Comparison of ENCODE assay signal across 22 cellular contexts in the genomic region with DNA sequence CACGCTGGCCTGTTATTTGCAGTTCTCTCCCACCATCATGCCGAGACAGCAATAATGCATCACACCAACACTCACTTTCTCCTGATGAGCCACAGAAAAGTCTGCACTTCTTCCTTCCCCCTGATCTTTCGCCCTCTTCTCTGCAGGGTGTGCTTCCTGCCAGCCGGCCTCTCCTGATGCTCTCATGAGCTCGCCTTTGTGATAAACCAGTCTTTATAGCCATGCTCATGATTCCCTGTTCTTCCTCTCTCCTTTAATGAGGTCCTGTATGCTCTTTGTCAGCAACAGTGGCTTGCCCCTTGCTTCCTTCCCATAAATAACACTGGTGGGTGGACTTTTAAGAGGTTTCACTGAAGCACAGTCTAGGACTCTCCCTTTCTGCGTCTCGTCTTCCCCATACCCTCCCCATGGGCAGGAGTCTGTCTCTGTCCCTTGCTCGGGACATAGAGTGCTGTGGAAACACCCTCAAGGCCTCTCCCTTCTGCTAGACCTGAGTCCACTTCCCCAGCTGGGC.
DNase-seq lines count a peak whose midpoint lies in the region; ATAC-seq and TF ChIP-seq lines count a peak whose summit lies in the region.
"Had no signal": no experiment of that assay in that cellular context is flagged by ENCODE, and none has a peak within 500 bp of the region (broad histone marks: within the 10 kb centered on the region; RNA-seq: fewer than 3 reads in every experiment).

No MANE protein-coding gene starts in this region.

- CTCF ChIA-PET in WTC11 (lab: Charles Lee), result interaction anchor here (0.7 to 5.3 kb wide), 8 partner anchors 16 to 267 kb away, joined by 3 to 37 read pairs (median 6); partner anchors contain the start of gene SLC29A3

- no peak overlapping the region for H2AFZ ChIP-seq in parathyroid adenoma
- H2AFZ ChIP-seq: GM23248 had no signal

- TF ChIP-seq POLR2A in sigmoid colon (IDR thresholded peaks at IDR 0.05), result no peak

- H3K27ac ChIP-seq in endodermal cell (ENCODE audit: low read depth, low read length) (peak overlapping the region; percentile 54), parathyroid adenoma (peak overlapping the region; percentile 78), sigmoid colon (no peak overlapping the region)
- H3K27ac ChIP-seq: GM23248, KMS-11 had no signal

- TF ChIP-seq CTCF in WTC11 (IDR thresholded peaks at IDR 0.05) (no peak), endodermal cell (conservative IDR thresholded peaks at IDR 0.05) (no peak), parathyroid adenoma (IDR thresholded peaks at IDR 0.05) (no peak), sigmoid colon (IDR thresholded peaks at IDR 0.05) (no peak)

- peak; percentile 58 for ATAC-seq in WTC11
- ATAC-seq: PC-3, SK-N-SH treated with all-trans-retinoic acid at 6 μM for 48 hours, T-cell had no signal

- DNase-seq in NCI-H2227 (lab: John Stamatoyannopoulos, UW; ENCODE audit: unreplicated experiment) (peak; percentile 52), WTC11 (ENCODE audit: low spot score) (no peak), endodermal cell (no peak), NK-92 (lab: John Stamatoyannopoulos, UW; ENCODE audit: unreplicated experiment) (no peak), sigmoid colon (no peak)
- no peak for DNase-seq in T-helper 2 cell treated with Interferon-gamma antibody and Interleukin-4, amounts not matched to agents 5 μg/mL and 100 μg/mL, for 36 hours (ENCODE audit: low spot score)
- DNase-seq: Caco-2; CD4-positive, alpha-beta T cell; GM23248; MV-4-11; NCI-H1417 treated with DMSO at 0.1 percent for 48 hours; NCI-H187 treated with DMSO at 0.1 percent for 48 hours; NCI-H2171; NCI-H446 treated with DMSO at 0.1 percent for 48 hours; NCI-H774; PC-3; RPMI8226; SIG-M5; T-cell had no signal

- no peaks in the 10 kb centered on the region for H3K4me1 ChIP-seq in endodermal cell (ENCODE audit: control insufficient read depth, insufficient read depth, low read length)
- H3K4me1 ChIP-seq in parathyroid adenoma, result peaks cover 57% of the 10 kb centered on the region
- H3K4me1 ChIP-seq in sigmoid colon, result no peaks in the 10 kb centered on the region
- H3K4me1 ChIP-seq: Caco-2 had no signal

- H3K27me3 Mint-ChIP-seq in WTC11 (ENCODE audit: low read depth) (no peaks in the 10 kb centered on the region), endodermal cell (ENCODE audit: insufficient read depth) (no peaks in the 10 kb centered on the region)
- no peaks in the 10 kb centered on the region for H3K27me3 Mint-ChIP-seq in T-helper 2 cell treated with Interferon-gamma antibody and Interleukin-4, amounts not matched to agents 5 μg/mL and 100 μg/mL, for 36 hours (ENCODE audit: low read depth)
- H3K27me3 Mint-ChIP-seq: CD4-positive, alpha-beta T cell had no signal

- no peaks in the 10 kb centered on the region for H3K36me3 Mint-ChIP-seq in WTC11
- H3K36me3 Mint-ChIP-seq in endodermal cell (ENCODE audit: low read depth), result no peaks in the 10 kb centered on the region
- no peaks in the 10 kb centered on the region for H3K36me3 Mint-ChIP-seq in T-helper 2 cell treated with Interferon-gamma antibody and Interleukin-4, amounts not matched to agents 5 μg/mL and 100 μg/mL, for 36 hours (ENCODE audit: low read depth)
- H3K36me3 Mint-ChIP-seq: T-cell had no signal

- TF ChIP-seq EP300 in sigmoid colon (IDR thresholded peaks at IDR 0.05), result no peak

- H3K27ac Mint-ChIP-seq in WTC11 (no peak overlapping the region), endodermal cell (no peak overlapping the region)
- no peak overlapping the region for H3K27ac Mint-ChIP-seq in T-helper 2 cell treated with Interferon-gamma antibody and Interleukin-4, amounts not matched to agents 5 μg/mL and 100 μg/mL, for 36 hours
- H3K27ac Mint-ChIP-seq: CD4-positive, alpha-beta T cell; T-cell had no signal

- H3K9me3 ChIP-seq in endodermal cell (ENCODE audit: control insufficient read depth, low read length), result no peaks in the 10 kb centered on the region
- H3K9me3 ChIP-seq in parathyroid adenoma (ENCODE audit: control insufficient read depth, low read length), result no peaks in the 10 kb centered on the region
- H3K9me3 ChIP-seq in sigmoid colon, result no peaks in the 10 kb centered on the region
- H3K9me3 ChIP-seq: Caco-2 had no signal

- H3K9me3 Mint-ChIP-seq in WTC11 (no peaks in the 10 kb centered on the region), endodermal cell (no peaks in the 10 kb centered on the region)
- no peaks in the 10 kb centered on the region for H3K9me3 Mint-ChIP-seq in T-helper 2 cell treated with Interferon-gamma antibody and Interleukin-4, amounts not matched to agents 5 μg/mL and 100 μg/mL, for 36 hours
- H3K9me3 Mint-ChIP-seq: CD4-positive, alpha-beta T cell; T-cell had no signal

- 48 to 73% methylated on average over 7 to 8 of the region's 8 CpGs for WGBS in endodermal cell (ENCODE audit: insufficient coverage in 1 of 2, insufficient read length in 1 of 2), 2 experiments
- WGBS in sigmoid colon, 2 donors, result 59 to 72% methylated on average over 8 of the region's 8 CpGs

- H3K27me3 ChIP-seq in endodermal cell (ENCODE audit: control insufficient read depth, insufficient read depth, low read length, poor library complexity, severe bottlenecking) (no peaks in the 10 kb centered on the region), parathyroid adenoma (ENCODE audit: control insufficient read depth, insufficient read depth, low read length) (no peaks in the 10 kb centered on the region), sigmoid colon (peaks cover 0 to 10% (median 0%) of the 10 kb centered on the region in 3 donors)

- H3K9ac ChIP-seq in endodermal cell (ENCODE audit: extremely low read depth, low read length, poor library complexity, severe bottlenecking) (no peak overlapping the region), parathyroid adenoma (no peak overlapping the region)
- H3K9ac ChIP-seq: GM23248, KMS-11 had no signal

- H3K4me2 ChIP-seq in parathyroid adenoma (ENCODE audit: low read length), result no peak overlapping the region
- H3K4me2 ChIP-seq: KMS-11 had no signal

- POLR2A ChIA-PET in WTC11 (lab: Charles Lee), result interaction anchor here (0.6 kb wide), 1 partner anchor 56 kb away, joined by 3 read pairs; no protein-coding TSS in a partner anchor

- no peak overlapping the region for H3K4me3 ChIP-seq in endodermal cell (ENCODE audit: low read length)
- no peak overlapping the region for H3K4me3 ChIP-seq in parathyroid adenoma (ENCODE audit: low read depth, low read length)
- H3K4me3 ChIP-seq in sigmoid colon, result no peak overlapping the region
- H3K4me3 ChIP-seq: GM23248 had no signal

- intact Hi-C loops in sigmoid colon (cut with DNase I), result no loop called here

- H3K4me3 Mint-ChIP-seq in WTC11 (no peak overlapping the region), endodermal cell (no peak overlapping the region)
- H3K4me3 Mint-ChIP-seq in T-helper 2 cell treated with Interferon-gamma antibody and Interleukin-4, amounts not matched to agents 5 μg/mL and 100 μg/mL, for 36 hours, result no peak overlapping the region
- H3K4me3 Mint-ChIP-seq: CD4-positive, alpha-beta T cell; T-cell had no signal

- no peaks in the 10 kb centered on the region for H3K79me2 ChIP-seq in parathyroid adenoma

- H3K36me3 ChIP-seq in endodermal cell (ENCODE audit: control insufficient read depth, insufficient read depth, low read length), result no peaks in the 10 kb centered on the region
- H3K36me3 ChIP-seq in parathyroid adenoma (ENCODE audit: control insufficient read depth, insufficient read depth, low read length), result no peaks in the 10 kb centered on the region
- no peaks in the 10 kb centered on the region for H3K36me3 ChIP-seq in sigmoid colon

- H3K4me1 Mint-ChIP-seq in WTC11, result peaks cover 9% of the 10 kb centered on the region
- peaks cover 4% of the 10 kb centered on the region for H3K4me1 Mint-ChIP-seq in endodermal cell
- no peaks in the 10 kb centered on the region for H3K4me1 Mint-ChIP-seq in T-helper 2 cell treated with Interferon-gamma antibody and Interleukin-4, amounts not matched to agents 5 μg/mL and 100 μg/mL, for 36 hours (ENCODE audit: low read depth)
- H3K4me1 Mint-ChIP-seq: T-cell had no signal

TF ChIP-seq in WTC11, 78 proteins besides CTCF, POLR2A, EP300 and RAD21 (continues in another document):
- TF ChIP-seq ZNF219 (CRISPR knock-in tag; IDR thresholded peaks at IDR 0.05; ENCODE audit: borderline replicate concordance), result no peak
- TF ChIP-seq, protein P1, sequence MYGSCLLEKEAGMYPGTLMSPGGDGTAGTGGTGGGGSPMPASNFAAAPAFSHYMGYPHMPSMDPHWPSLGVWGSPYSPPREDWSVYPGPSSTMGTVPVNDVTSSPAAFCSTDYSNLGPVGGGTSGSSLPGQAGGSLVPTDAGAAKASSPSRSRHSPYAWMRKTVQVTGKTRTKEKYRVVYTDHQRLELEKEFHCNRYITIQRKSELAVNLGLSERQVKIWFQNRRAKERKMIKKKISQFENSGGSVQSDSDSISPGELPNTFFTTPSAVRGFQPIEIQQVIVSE (CRISPR knock-in tag; IDR thresholded peaks at IDR 0.05; ENCODE audit: borderline replicate concordance), result no peak
- no peak for TF ChIP-seq PREB (CRISPR knock-in tag; IDR thresholded peaks at IDR 0.05; ENCODE audit: borderline replicate concordance)
- TF ChIP-seq KAT7 (CRISPR knock-in tag; IDR thresholded peaks at IDR 0.05; ENCODE audit: borderline replicate concordance), result no peak
- TF ChIP-seq TP53 (CRISPR knock-in tag; IDR thresholded peaks at IDR 0.05), result no peak
- TF ChIP-seq NFATC4 (CRISPR knock-in tag; IDR thresholded peaks at IDR 0.05), result no peak
- TF ChIP-seq, protein P2, sequence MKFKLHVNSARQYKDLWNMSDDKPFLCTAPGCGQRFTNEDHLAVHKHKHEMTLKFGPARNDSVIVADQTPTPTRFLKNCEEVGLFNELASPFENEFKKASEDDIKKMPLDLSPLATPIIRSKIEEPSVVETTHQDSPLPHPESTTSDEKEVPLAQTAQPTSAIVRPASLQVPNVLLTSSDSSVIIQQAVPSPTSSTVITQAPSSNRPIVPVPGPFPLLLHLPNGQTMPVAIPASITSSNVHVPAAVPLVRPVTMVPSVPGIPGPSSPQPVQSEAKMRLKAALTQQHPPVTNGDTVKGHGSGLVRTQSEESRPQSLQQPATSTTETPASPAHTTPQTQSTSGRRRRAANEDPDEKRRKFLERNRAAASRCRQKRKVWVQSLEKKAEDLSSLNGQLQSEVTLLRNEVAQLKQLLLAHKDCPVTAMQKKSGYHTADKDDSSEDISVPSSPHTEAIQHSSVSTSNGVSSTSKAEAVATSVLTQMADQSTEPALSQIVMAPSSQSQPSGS (CRISPR knock-in tag; IDR thresholded peaks at IDR 0.05; ENCODE audit: borderline replicate concordance, low read depth), result no peak
- TF ChIP-seq ZNF671 (CRISPR knock-in tag; IDR thresholded peaks at IDR 0.05), result no peak
- no peak for TF ChIP-seq JAZF1 (CRISPR knock-in tag; IDR thresholded peaks at IDR 0.05)
- TF ChIP-seq ZNF263 (CRISPR knock-in tag; IDR thresholded peaks at IDR 0.05; ENCODE audit: low read depth), result no peak

Comparison
In these comparisons a context has a peak if more than half of its experiments do, and no peak if none do; other contexts are left out.
1. H3K27ac ChIP-seq: peak in endodermal cell (single experiment) and parathyroid adenoma (single experiment); none in sigmoid colon (0 of 4).